ENCODE assay signal across 17 cellular contexts in genomic region chr2:217900780-217901360, GRCh38.
DNase-seq lines count a peak whose midpoint lies in the region; ATAC-seq and TF ChIP-seq lines count a peak whose summit lies in the region.
"Had no signal": no experiment of that assay in that cellular context is flagged by ENCODE, and none has a peak within 500 bp of the region (broad histone marks: within the 10 kb centered on the region; RNA-seq: fewer than 3 reads in every experiment).

No MANE protein-coding gene starts in this region.

- WGBS in prostate gland = 77% methylated on average over 7 of the region's 7 CpGs
- 82 to 89% methylated on average over 3 to 7 of the region's 7 CpGs for WGBS in upper lobe of left lung, 2 donors
- 84 to 91% methylated on average over 7 of the region's 7 CpGs for WGBS in tibial nerve, 2 donors

- DNase-seq in ascending aorta (ENCODE audit: low spot score in 2 of 2) (no peak), left cardiac atrium (peak; percentile 19), prostate gland (ENCODE audit: low spot score) (no peak), upper lobe of left lung (no peak), T1000 (lab: John Stamatoyannopoulos, UW) (no peak), tibial nerve (ENCODE audit: low spot score in 2 of 2) (no peak), sciatic nerve (ENCODE audit: low spot score) (no peak)
- DNase-seq: activated CD4-positive, CD25-positive, alpha-beta regulatory T cell treated with anti-CD3 and anti-CD28 coated beads, Interleukin-2, amount 50 U/mL, for 72 hours; activated CD8-positive, alpha-beta memory T cell treated with anti-CD3 and anti-CD28 coated beads, Interleukin-2, amount 50 U/mL, for 4 hours; activated naive CD4-positive, alpha-beta T cell treated with Interleukin-2 at 50 U/mL for 16 hours; CD4-positive, CD25-positive, alpha-beta regulatory T cell; endodermal cell; foreskin melanocyte; mucosa of descending colon; RPMI8226; stimulated activated CD4-positive, alpha-beta T cell treated with anti-CD3 and anti-CD28 coated beads, Interleukin-2, amount 100 ng/mL, for 24 hours had no signal

- H3K4me3 ChIP-seq in ascending aorta = peak overlapping the region; percentile 44 to 57
- no peak overlapping the region for H3K4me3 ChIP-seq in prostate gland
- H3K4me3 ChIP-seq in upper lobe of left lung = peak overlapping the region in 3 of 4 donors; percentile 29 to 46 (median 35)
- H3K4me3 ChIP-seq in tibial nerve = no peak overlapping the region
- H3K4me3 ChIP-seq: mucosa of descending colon had no signal

- ATAC-seq in left cardiac atrium = no peak
- ATAC-seq in upper lobe of left lung (ENCODE audit: low FRiP score in 2 of 2) = no peak
- ATAC-seq in GM19324 (IDR thresholded peaks at IDR 0.05; ENCODE audit: low FRiP score, unreplicated experiment) = no peak
- ATAC-seq in sciatic nerve = no peak
- ATAC-seq: mucosa of descending colon had no signal

- H3K36me3 ChIP-seq in ascending aorta (peaks cover 50 to 74% of the 10 kb centered on the region in 2 donors), prostate gland (no peaks in the 10 kb centered on the region), upper lobe of left lung (peaks cover 13 to 53% (median 31%) of the 10 kb centered on the region in 4 donors), tibial nerve (peaks cover 0 to 44% (median 6%) of the 10 kb centered on the region in 3 donors)

- intact Hi-C loops in ascending aorta (cut with DNase I) = loop anchor here (2.0 kb wide), 1 partner anchor 42 kb away; no protein-coding TSS in a partner anchor
- intact Hi-C loops in left cardiac atrium (cut with DNase I) = loop anchor here (5.0 kb wide), 1 partner anchor 41 kb away; no protein-coding TSS in a partner anchor
- intact Hi-C loops in prostate gland (cut with DNase I) = loop anchor here (5.0 kb wide), 1 partner anchor 36 kb away; no protein-coding TSS in a partner anchor
- intact Hi-C loops in sciatic nerve (cut with DNase I) = no loop called here

- H3K27ac ChIP-seq in ascending aorta (peak overlapping the region; percentile 98 to 100), prostate gland (peak overlapping the region; percentile 91 to 92), upper lobe of left lung (peak overlapping the region; percentile 89 to 95 (median 90)), tibial nerve (peak overlapping the region in 2 of 4 donors; percentile 91 to 94)

- H3K9me3 ChIP-seq in ascending aorta = no peaks in the 10 kb centered on the region
- no peaks in the 10 kb centered on the region for H3K9me3 ChIP-seq in prostate gland
- no peaks in the 10 kb centered on the region for H3K9me3 ChIP-seq in upper lobe of left lung
- H3K9me3 ChIP-seq in tibial nerve = no peaks in the 10 kb centered on the region
- H3K9me3 ChIP-seq: mucosa of descending colon had no signal

- TF ChIP-seq EP300 in upper lobe of left lung (IDR thresholded peaks at IDR 0.05) = no peak
- no peak for TF ChIP-seq EP300 in tibial nerve (IDR thresholded peaks at IDR 0.05)

- no peak for TF ChIP-seq CTCF in ascending aorta (IDR thresholded peaks at IDR 0.05)
- no peak for TF ChIP-seq CTCF in prostate gland (IDR thresholded peaks at IDR 0.05)
- no peak for TF ChIP-seq CTCF in upper lobe of left lung (IDR thresholded peaks at IDR 0.05)
- TF ChIP-seq CTCF in tibial nerve (IDR thresholded peaks at IDR 0.05) = no peak

- peaks cover 36 to 85% of the 10 kb centered on the region in 2 donors for H3K4me1 ChIP-seq in ascending aorta
- peaks cover 17% of the 10 kb centered on the region for H3K4me1 ChIP-seq in prostate gland (replicated peaks)
- peaks cover 83 to 96% (median 91%) of the 10 kb centered on the region in 4 donors for H3K4me1 ChIP-seq in upper lobe of left lung
- peaks cover 3 to 87% (median 72%) of the 10 kb centered on the region in 4 donors for H3K4me1 ChIP-seq in tibial nerve

- no peak for TF ChIP-seq POLR2A in prostate gland (IDR thresholded peaks at IDR 0.05)
- TF ChIP-seq POLR2A in upper lobe of left lung (IDR thresholded peaks at IDR 0.05) = no peak
- TF ChIP-seq POLR2A in tibial nerve (IDR thresholded peaks at IDR 0.05) = no peak

- H3K27me3 ChIP-seq in ascending aorta = no peaks in the 10 kb centered on the region
- no peaks in the 10 kb centered on the region for H3K27me3 ChIP-seq in prostate gland (replicated peaks; ENCODE audit: insufficient read depth)
- H3K27me3 ChIP-seq in upper lobe of left lung = no peaks in the 10 kb centered on the region
- H3K27me3 ChIP-seq in tibial nerve = no peaks in the 10 kb centered on the region

Comparison
In these comparisons a context has a peak if more than half of its experiments do, and no peak if none do; other contexts are left out.
1. H3K4me3 ChIP-seq: peak in ascending aorta (2 of 2) and upper lobe of left lung (3 of 4); none in prostate gland (0 of 2) and tibial nerve (0 of 4).